8 cellular contexts compared by ENCODE assay signal in the genomic region with DNA sequence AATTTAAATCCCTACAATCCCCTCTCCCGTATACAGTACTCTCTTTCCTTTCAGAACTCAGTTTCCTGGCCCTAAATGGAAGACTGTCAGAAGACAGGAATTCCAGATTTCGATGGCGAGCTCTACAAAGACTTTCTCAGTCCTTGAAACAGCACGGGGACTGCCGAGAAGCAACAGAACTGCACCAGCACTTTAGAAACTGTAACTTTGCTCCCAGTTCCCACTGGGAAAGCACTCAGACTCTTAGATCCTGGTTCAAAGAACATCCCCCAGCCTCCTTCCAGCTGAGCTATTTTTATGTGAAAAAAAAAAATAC. TPM values are rescaled to one million over a fixed set of nuclear protein-coding genes. Genes with fewer than 3 reads are reported as not detected.
DNase-seq lines count a peak whose midpoint lies in the region; ATAC-seq and TF ChIP-seq lines count a peak whose summit lies in the region.

No MANE protein-coding gene starts in this region.

- no peaks in the 10 kb centered on the region for H3K9me3 ChIP-seq in upper lobe of right lung

- peaks cover 1% of the 10 kb centered on the region for H3K27me3 Mint-ChIP-seq in activated naive CD4-positive, alpha-beta T cell treated with anti-CD3 and anti-CD28 coated beads, Interleukin-2, amount 10 ng/mL, durations not matched to agents 7 days and 5 days
- H3K27me3 Mint-ChIP-seq in stimulated activated naive B cell treated with anti-CD40 and anti-IgM and Interleukin-4, amounts not matched to agents 10 μg/mL and 1 μg/mL and 100 μg/mL, for 72 hours = peaks cover 56 to 82% of the 10 kb centered on the region in 2 donors

- TF ChIP-seq CTCF in upper lobe of right lung (IDR thresholded peaks at IDR 0.05) = no peak

- H3K4me1 ChIP-seq in upper lobe of right lung = peaks cover 57% of the 10 kb centered on the region

- no peaks in the 10 kb centered on the region for H3K9me3 Mint-ChIP-seq in activated naive CD4-positive, alpha-beta T cell treated with anti-CD3 and anti-CD28 coated beads, Interleukin-2, amount 10 ng/mL, durations not matched to agents 7 days and 5 days
- no peaks in the 10 kb centered on the region for H3K9me3 Mint-ChIP-seq in stimulated activated naive B cell treated with anti-CD40 and anti-IgM and Interleukin-4, amounts not matched to agents 10 μg/mL and 1 μg/mL and 100 μg/mL, for 72 hours

- H3K4me3 ChIP-seq in upper lobe of right lung = peak overlapping the region; percentile 68

- no peaks in the 10 kb centered on the region for H3K36me3 ChIP-seq in upper lobe of right lung

- ATAC-seq in upper lobe of right lung (no peak), GM21786 (IDR thresholded peaks at IDR 0.05; ENCODE audit: unreplicated experiment) (no peak)
- no peak for ATAC-seq in stimulated activated naive B cell treated with anti-CD40 and anti-IgM and Interleukin-4, amounts not matched to agents 10 μg/mL and 1 μg/mL and 100 μg/mL, for 72 hours (replicated peaks)

- no peaks in the 10 kb centered on the region for H3K27me3 ChIP-seq in upper lobe of right lung

- peaks cover 44% of the 10 kb centered on the region for H3K36me3 Mint-ChIP-seq in activated naive CD4-positive, alpha-beta T cell treated with anti-CD3 and anti-CD28 coated beads, Interleukin-2, amount 10 ng/mL, durations not matched to agents 7 days and 5 days
- H3K36me3 Mint-ChIP-seq in stimulated activated naive B cell treated with anti-CD40 and anti-IgM and Interleukin-4, amounts not matched to agents 10 μg/mL and 1 μg/mL and 100 μg/mL, for 72 hours = peaks cover 0 to under 1% of the 10 kb centered on the region in 2 donors

- intact Hi-C loops in upper lobe of right lung (cut with DNase I) = no loop called here

- peak overlapping the region; percentile 69 for H3K27ac ChIP-seq in cingulate gyrus (ENCODE audit: low read depth, low read length)
- peak overlapping the region; percentile 83 for H3K27ac ChIP-seq in upper lobe of right lung

- peaks cover 58% of the 10 kb centered on the region for H3K4me1 Mint-ChIP-seq in activated naive CD4-positive, alpha-beta T cell treated with anti-CD3 and anti-CD28 coated beads, Interleukin-2, amount 10 ng/mL, durations not matched to agents 7 days and 5 days
- peaks cover 17 to 34% of the 10 kb centered on the region in 2 donors for H3K4me1 Mint-ChIP-seq in stimulated activated naive B cell treated with anti-CD40 and anti-IgM and Interleukin-4, amounts not matched to agents 10 μg/mL and 1 μg/mL and 100 μg/mL, for 72 hours

- CTCF ChIA-PET in activated naive CD4-positive, alpha-beta T cell treated with anti-CD3 and anti-CD28 coated beads, Interleukin-2, amount 10 ng/mL, durations not matched to agents 7 days and 5 days (lab: Charles Lee) = interaction anchor here (1.9 to 30.5 kb wide), 5 partner anchors 11 to 63 kb away, joined by 5 to 773 read pairs (median 73); a partner anchor contains a TSS

- DNase-seq in activated naive CD4-positive, alpha-beta T cell treated with anti-CD3 and anti-CD28 coated beads, Interleukin-2, amount 10 ng/mL, durations not matched to agents 7 days and 5 days = no peak
- no peak for DNase-seq in activated naive CD4-positive, alpha-beta T cell treated with anti-CD3 and anti-CD28 coated beads, Interleukin-2, amount 50 U/mL, for 16 hours
- DNase-seq in midbrain (lab: John Stamatoyannopoulos, UW) (peak; percentile 24), upper lobe of right lung (no peak)
- no peak for DNase-seq in stimulated activated naive B cell treated with anti-CD40 and anti-IgM and Interleukin-4, amounts not matched to agents 10 μg/mL and 1 μg/mL and 100 μg/mL, for 72 hours
- no peak for DNase-seq in activated effector memory CD4-positive, alpha-beta T cell treated with anti-CD3 and anti-CD28 coated beads, Interleukin-2, amount 50 U/mL, for 16 hours

- H3K4me3 Mint-ChIP-seq in activated naive CD4-positive, alpha-beta T cell treated with anti-CD3 and anti-CD28 coated beads, Interleukin-2, amount 10 ng/mL, durations not matched to agents 7 days and 5 days = peak overlapping the region; percentile 99
- H3K4me3 Mint-ChIP-seq in stimulated activated naive B cell treated with anti-CD40 and anti-IgM and Interleukin-4, amounts not matched to agents 10 μg/mL and 1 μg/mL and 100 μg/mL, for 72 hours = no peak overlapping the region

- H3K27ac Mint-ChIP-seq in activated naive CD4-positive, alpha-beta T cell treated with anti-CD3 and anti-CD28 coated beads, Interleukin-2, amount 10 ng/mL, durations not matched to agents 7 days and 5 days = peak overlapping the region; percentile 86
- no peak overlapping the region for H3K27ac Mint-ChIP-seq in stimulated activated naive B cell treated with anti-CD40 and anti-IgM and Interleukin-4, amounts not matched to agents 10 μg/mL and 1 μg/mL and 100 μg/mL, for 72 hours

RNA-seq across cellular contexts. Expression of a gene that starts 1.8 kb away (rescaled TPM):
- 105 TPM for total RNA-seq in upper lobe of right lung

RNA-seq across cellular contexts. Expression of a gene that starts 28.0 kb away (rescaled TPM):
- 14,226 TPM for total RNA-seq in upper lobe of right lung

RNA-seq across cellular contexts. Expression of a gene that starts 29.4 kb away (rescaled TPM):
- 2,477 TPM for total RNA-seq in upper lobe of right lung

RNA-seq across cellular contexts. Expression of a gene that starts 38.4 kb away (rescaled TPM):
- 2.4 TPM for total RNA-seq in upper lobe of right lung
